2 cellular contexts compared by ENCODE assay signal in the genomic region with DNA sequence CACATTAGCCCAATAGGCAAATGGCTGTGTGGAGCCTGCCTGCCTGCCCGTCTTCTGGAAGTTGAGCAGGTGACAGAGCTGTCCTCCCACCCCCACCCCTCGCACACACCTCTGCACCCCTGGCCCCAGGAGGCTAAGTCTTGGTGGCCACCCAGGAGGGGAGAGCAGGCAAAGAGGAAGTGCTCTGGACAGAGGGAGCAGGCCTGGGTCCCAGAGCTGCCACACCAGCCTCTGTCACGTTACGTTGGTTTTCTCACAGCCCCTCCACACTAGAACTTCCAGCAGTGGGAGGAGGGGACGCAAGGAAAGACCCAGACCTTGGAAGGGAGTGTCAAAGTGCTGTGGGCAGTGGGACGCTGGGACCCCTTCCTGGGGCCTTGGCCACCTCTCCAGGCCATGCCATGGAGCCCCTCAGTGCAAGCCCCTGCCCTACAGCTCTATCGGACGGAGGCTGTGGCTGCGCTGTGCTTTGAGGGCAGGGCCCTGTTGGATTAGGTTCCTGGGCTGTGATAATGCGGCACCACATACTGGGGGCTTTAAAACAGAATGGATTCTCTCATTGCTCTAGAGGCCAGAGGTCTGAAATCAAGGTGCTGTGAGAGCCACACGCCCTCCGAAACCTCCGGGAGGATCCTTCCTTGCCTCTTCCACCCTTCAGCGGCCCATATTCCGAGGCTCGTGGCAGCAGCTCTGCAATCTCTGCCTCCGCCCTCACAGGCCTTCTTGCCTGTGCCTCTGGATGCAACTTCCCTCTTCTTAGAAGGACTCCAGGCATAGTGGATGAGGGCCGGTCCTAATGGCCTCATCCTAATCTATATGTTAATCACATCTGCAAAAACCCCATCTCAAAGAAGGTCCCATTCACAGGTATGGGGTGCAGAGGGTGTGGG.
TF ChIP-seq lines count a peak whose summit lies in the region.

No MANE protein-coding gene starts in this region.

TF ChIP-seq in liver, 16 proteins besides CTCF, POLR2A, EP300 and RAD21 (continued from another document):
- TF ChIP-seq, protein P1, sequence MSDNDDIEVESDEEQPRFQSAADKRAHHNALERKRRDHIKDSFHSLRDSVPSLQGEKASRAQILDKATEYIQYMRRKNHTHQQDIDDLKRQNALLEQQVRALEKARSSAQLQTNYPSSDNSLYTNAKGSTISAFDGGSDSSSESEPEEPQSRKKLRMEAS (IDR thresholded peaks at IDR 0.05): no peak
- TF ChIP-seq TAF1 (conservative IDR thresholded peaks at IDR 0.05) (no peak), NR2F2 (IDR thresholded peaks at IDR 0.05) (no peak)
- TF ChIP-seq, protein P2, sequence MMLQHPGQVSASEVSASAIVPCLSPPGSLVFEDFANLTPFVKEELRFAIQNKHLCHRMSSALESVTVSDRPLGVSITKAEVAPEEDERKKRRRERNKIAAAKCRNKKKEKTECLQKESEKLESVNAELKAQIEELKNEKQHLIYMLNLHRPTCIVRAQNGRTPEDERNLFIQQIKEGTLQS (IDR thresholded peaks at IDR 0.05): no peak
- TF ChIP-seq, protein P3, sequence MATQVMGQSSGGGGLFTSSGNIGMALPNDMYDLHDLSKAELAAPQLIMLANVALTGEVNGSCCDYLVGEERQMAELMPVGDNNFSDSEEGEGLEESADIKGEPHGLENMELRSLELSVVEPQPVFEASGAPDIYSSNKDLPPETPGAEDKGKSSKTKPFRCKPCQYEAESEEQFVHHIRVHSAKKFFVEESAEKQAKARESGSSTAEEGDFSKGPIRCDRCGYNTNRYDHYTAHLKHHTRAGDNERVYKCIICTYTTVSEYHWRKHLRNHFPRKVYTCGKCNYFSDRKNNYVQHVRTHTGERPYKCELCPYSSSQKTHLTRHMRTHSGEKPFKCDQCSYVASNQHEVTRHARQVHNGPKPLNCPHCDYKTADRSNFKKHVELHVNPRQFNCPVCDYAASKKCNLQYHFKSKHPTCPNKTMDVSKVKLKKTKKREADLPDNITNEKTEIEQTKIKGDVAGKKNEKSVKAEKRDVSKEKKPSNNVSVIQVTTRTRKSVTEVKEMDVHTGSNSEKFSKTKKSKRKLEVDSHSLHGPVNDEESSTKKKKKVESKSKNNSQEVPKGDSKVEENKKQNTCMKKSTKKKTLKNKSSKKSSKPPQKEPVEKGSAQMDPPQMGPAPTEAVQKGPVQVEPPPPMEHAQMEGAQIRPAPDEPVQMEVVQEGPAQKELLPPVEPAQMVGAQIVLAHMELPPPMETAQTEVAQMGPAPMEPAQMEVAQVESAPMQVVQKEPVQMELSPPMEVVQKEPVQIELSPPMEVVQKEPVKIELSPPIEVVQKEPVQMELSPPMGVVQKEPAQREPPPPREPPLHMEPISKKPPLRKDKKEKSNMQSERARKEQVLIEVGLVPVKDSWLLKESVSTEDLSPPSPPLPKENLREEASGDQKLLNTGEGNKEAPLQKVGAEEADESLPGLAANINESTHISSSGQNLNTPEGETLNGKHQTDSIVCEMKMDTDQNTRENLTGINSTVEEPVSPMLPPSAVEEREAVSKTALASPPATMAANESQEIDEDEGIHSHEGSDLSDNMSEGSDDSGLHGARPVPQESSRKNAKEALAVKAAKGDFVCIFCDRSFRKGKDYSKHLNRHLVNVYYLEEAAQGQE (IDR thresholded peaks at IDR 0.05): no peak

TF ChIP-seq in HepG2, 621 proteins besides CTCF, POLR2A, EP300 and RAD21 (continued from another document):
- TF ChIP-seq ZNF660 (CRISPR knock-in tag; IDR thresholded peaks at IDR 0.05; ENCODE audit: borderline replicate concordance, low read depth) (no peak), ZNF674 (CRISPR knock-in tag; IDR thresholded peaks at IDR 0.05; ENCODE audit: low read depth) (no peak), SNAPC2 (CRISPR knock-in tag; IDR thresholded peaks at IDR 0.05) (no peak), ZFYVE20 (CRISPR knock-in tag; IDR thresholded peaks at IDR 0.05; ENCODE audit: borderline replicate concordance, low read depth) (no peak), TOPORS (CRISPR knock-in tag; IDR thresholded peaks at IDR 0.05) (no peak), ZBTB20 (CRISPR knock-in tag; IDR thresholded peaks at IDR 0.05; ENCODE audit: borderline replicate concordance, low read depth) (no peak), ZNF75D (CRISPR knock-in tag; IDR thresholded peaks at IDR 0.05; ENCODE audit: borderline replicate concordance) (no peak), CBX2 (IDR thresholded peaks at IDR 0.05; ENCODE audit: low read depth, low read length) (no peak), CBX2 (CRISPR knock-in tag; IDR thresholded peaks at IDR 0.05; ENCODE audit: low read depth) (no peak), TBP (CRISPR knock-in tag; IDR thresholded peaks at IDR 0.05) (no peak), ONECUT2 (CRISPR knock-in tag; IDR thresholded peaks at IDR 0.05) (no peak), ZNF816 (CRISPR knock-in tag; IDR thresholded peaks at IDR 0.05; ENCODE audit: borderline replicate concordance) (no peak), MAFF (IDR thresholded peaks at IDR 0.05; ENCODE audit: low read depth, low read length) (no peak)
- TF ChIP-seq, protein P4, sequence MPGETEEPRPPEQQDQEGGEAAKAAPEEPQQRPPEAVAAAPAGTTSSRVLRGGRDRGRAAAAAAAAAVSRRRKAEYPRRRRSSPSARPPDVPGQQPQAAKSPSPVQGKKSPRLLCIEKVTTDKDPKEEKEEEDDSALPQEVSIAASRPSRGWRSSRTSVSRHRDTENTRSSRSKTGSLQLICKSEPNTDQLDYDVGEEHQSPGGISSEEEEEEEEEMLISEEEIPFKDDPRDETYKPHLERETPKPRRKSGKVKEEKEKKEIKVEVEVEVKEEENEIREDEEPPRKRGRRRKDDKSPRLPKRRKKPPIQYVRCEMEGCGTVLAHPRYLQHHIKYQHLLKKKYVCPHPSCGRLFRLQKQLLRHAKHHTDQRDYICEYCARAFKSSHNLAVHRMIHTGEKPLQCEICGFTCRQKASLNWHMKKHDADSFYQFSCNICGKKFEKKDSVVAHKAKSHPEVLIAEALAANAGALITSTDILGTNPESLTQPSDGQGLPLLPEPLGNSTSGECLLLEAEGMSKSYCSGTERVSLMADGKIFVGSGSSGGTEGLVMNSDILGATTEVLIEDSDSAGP (CRISPR knock-in tag; IDR thresholded peaks at IDR 0.05; ENCODE audit: borderline replicate concordance): no peak
- TF ChIP-seq, protein P5, sequence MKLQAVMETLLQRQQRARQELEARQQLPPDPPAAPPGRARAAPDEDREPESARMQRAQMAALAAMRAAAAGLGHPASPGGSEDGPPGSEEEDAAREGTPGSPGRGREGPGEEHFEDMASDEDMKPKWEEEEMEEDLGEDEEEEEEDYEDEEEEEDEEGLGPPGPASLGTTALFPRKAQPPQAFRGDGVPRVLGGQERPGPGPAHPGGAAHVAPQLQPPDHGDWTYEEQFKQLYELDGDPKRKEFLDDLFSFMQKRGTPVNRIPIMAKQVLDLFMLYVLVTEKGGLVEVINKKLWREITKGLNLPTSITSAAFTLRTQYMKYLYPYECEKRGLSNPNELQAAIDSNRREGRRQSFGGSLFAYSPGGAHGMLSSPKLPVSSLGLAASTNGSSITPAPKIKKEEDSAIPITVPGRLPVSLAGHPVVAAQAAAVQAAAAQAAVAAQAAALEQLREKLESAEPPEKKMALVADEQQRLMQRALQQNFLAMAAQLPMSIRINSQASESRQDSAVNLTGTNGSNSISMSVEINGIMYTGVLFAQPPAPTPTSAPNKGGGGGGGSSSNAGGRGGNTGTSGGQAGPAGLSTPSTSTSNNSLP (IDR thresholded peaks at IDR 0.05; ENCODE audit: low read depth, low read length): no peak
- TF ChIP-seq, protein P6, sequence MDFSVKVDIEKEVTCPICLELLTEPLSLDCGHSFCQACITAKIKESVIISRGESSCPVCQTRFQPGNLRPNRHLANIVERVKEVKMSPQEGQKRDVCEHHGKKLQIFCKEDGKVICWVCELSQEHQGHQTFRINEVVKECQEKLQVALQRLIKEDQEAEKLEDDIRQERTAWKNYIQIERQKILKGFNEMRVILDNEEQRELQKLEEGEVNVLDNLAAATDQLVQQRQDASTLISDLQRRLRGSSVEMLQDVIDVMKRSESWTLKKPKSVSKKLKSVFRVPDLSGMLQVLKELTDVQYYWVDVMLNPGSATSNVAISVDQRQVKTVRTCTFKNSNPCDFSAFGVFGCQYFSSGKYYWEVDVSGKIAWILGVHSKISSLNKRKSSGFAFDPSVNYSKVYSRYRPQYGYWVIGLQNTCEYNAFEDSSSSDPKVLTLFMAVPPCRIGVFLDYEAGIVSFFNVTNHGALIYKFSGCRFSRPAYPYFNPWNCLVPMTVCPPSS (IDR thresholded peaks at IDR 0.05): no peak
TF ChIP-seq in HepG2: peak in this region for 0.
